Comparison of ENCODE assay signal across 21 cellular contexts in the genomic region with DNA sequence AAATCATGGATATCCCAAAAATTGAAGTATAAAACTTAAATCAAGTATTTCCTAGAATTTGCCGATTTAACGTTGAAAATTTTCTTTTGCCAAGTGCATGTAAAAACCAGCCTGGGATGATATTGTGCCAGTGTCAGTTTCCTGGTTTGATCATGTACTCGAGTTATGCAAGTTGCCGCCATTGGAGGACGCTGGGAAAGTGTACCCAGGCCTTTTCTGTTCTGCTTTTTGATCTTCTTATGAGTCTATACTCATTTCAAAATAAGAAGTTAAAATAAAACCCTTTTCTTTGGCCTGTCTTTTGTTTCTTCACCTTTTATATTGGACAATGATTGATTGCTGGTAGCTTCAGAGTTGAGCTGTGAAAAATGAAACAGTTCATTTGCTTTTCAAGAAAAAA.
"Had no signal": no experiment of that assay in that cellular context is flagged by ENCODE, and none has a peak within 500 bp of the region (broad histone marks: within the 10 kb centered on the region; RNA-seq: fewer than 3 reads in every experiment).

No MANE protein-coding gene starts in this region.

- H3K36me3 Mint-ChIP-seq: activated naive CD4-positive, alpha-beta T cell treated with anti-CD3 and anti-CD28 coated beads, Interleukin-2, amount 50 U/mL, for 72 hours had no signal

- H3K4me1 Mint-ChIP-seq: naive thymus-derived CD8-positive, alpha-beta T cell had no signal

- H3K27ac ChIP-seq: adrenal gland, breast epithelium, esophagus squamous epithelium, neutrophil, pancreas, thyroid gland had no signal

- H3K27me3 ChIP-seq: adrenal gland, breast epithelium, neutrophil, pancreas, thyroid gland had no signal

- DNase-seq: activated CD4-positive, alpha-beta T cell treated with anti-CD3 and anti-CD28 coated beads, Interleukin-2, amount 50 U/mL, for 1 hour; activated CD4-positive, CD25-positive, alpha-beta regulatory T cell treated with anti-CD3 and anti-CD28 coated beads, Interleukin-2, amount 50 U/mL, for 72 hours; activated CD8-positive, alpha-beta memory T cell treated with anti-CD3 and anti-CD28 coated beads, Interleukin-2, amount 50 U/mL, for 48 hours; activated gamma-delta T cell; activated T-cell treated with anti-CD3 and anti-CD28 coated beads, Interleukin-2, amount 50 U/mL, for 72 hours; cerebellar nuclear complex; effector CD8-positive, alpha-beta T cell; esophagus squamous epithelium; mesendoderm; naive thymus-derived CD8-positive, alpha-beta T cell; pancreas; stimulated activated CD4-positive, alpha-beta T cell treated with anti-CD3 and anti-CD28 coated beads, Interleukin-4, amount 100 ng/mL, for 4 hours; stimulated activated naive CD4-positive, alpha-beta T cell; T-helper 1 cell; T1000; thyroid gland had no signal

- ATAC-seq: activated naive CD4-positive, alpha-beta T cell treated with anti-CD3 and anti-CD28 coated beads, Interleukin-2, amount 50 U/mL, for 72 hours; activated T-cell treated with anti-CD3 and anti-CD28 coated beads, Interleukin-2, amount 50 U/mL, for 72 hours; naive thymus-derived CD8-positive, alpha-beta T cell; pancreas; sciatic nerve had no signal

- H3K4me3 Mint-ChIP-seq: activated T-cell treated with anti-CD3 and anti-CD28 coated beads, Interleukin-2, amount 50 U/mL, for 72 hours; naive thymus-derived CD8-positive, alpha-beta T cell had no signal

- H3K27ac Mint-ChIP-seq: activated naive CD4-positive, alpha-beta T cell treated with anti-CD3 and anti-CD28 coated beads, Interleukin-2, amount 50 U/mL, for 72 hours; activated T-cell treated with anti-CD3 and anti-CD28 coated beads, Interleukin-2, amount 50 U/mL, for 72 hours; naive thymus-derived CD8-positive, alpha-beta T cell had no signal

- H3K9me3 ChIP-seq: adrenal gland, neutrophil, pancreas, thyroid gland had no signal

- H3K4me1 ChIP-seq: adrenal gland, breast epithelium, esophagus squamous epithelium, pancreas, thyroid gland had no signal

- H3K36me3 ChIP-seq: adrenal gland, breast epithelium, esophagus squamous epithelium, neutrophil, pancreas, thyroid gland had no signal

- H3K4me3 ChIP-seq: adrenal gland, breast epithelium, esophagus squamous epithelium, pancreas, thyroid gland had no signal
